Comparison of ENCODE assay signal across 8 cellular contexts in genomic region chr6:156886409-156886808, GRCh38.
DNase-seq lines count a peak whose midpoint lies in the region; ATAC-seq and TF ChIP-seq lines count a peak whose summit lies in the region.

No MANE protein-coding gene starts in this region.

- no TSS peak for BruUV-seq in OCI-LY7 (replicated peaks; lab: Mats Ljungman, UMichigan)

- H3K79me2 ChIP-seq in OCI-LY7 (ENCODE audit: insufficient read depth, low read depth, low read length), result peaks cover 96% of the 10 kb centered on the region

- H3K27ac ChIP-seq in OCI-LY7 (ENCODE audit: low read depth, low read length, poor library complexity, severe bottlenecking) (no peak overlapping the region), aorta (ENCODE audit: low read depth in 1 of 2, low read length in 2 of 2) (no peak overlapping the region)

- H3K4me1 ChIP-seq in OCI-LY7 (ENCODE audit: insufficient read depth, low read length, poor library complexity, severe bottlenecking) (peaks cover 54% of the 10 kb centered on the region), aorta (ENCODE audit: control insufficient read depth in 1 of 2, insufficient read depth in 2 of 2, low read length in 2 of 2) (peaks cover 6% of the 10 kb centered on the region in 2 donors)

- ATAC-seq in GM18502 (IDR thresholded peaks at IDR 0.05; ENCODE audit: poor library complexity, unreplicated experiment), result peak; percentile 83
- peak; percentile 55 for ATAC-seq in HG02610 (IDR thresholded peaks at IDR 0.05; ENCODE audit: unreplicated experiment)
- peak; percentile 33 for ATAC-seq in left lobe of liver
- ATAC-seq in aorta (ENCODE audit: low FRiP score), result no peak

- DNase-seq in OCI-LY7 (ENCODE audit: low spot score) (peak; percentile 60), left lobe of liver (ENCODE audit: low spot score) (no peak), EL (no peak), HK-2 (ENCODE audit: unreplicated experiment) (no peak), aorta (no peak)
- no peak for DNase-seq in central memory CD4-positive, alpha-beta T cell

- peak overlapping the region; percentile 32 for H3K4me3 ChIP-seq in OCI-LY7 (ENCODE audit: low read depth, low read length, poor library complexity, severe bottlenecking)
- H3K4me3 ChIP-seq in aorta (ENCODE audit: low read length in 2 of 2), result no peak overlapping the region

- H3K36me3 ChIP-seq in OCI-LY7 (ENCODE audit: insufficient read depth, low read length) (no peaks in the 10 kb centered on the region; the same call in 1 of the 2 replicates), aorta (ENCODE audit: control insufficient read depth in 1 of 2, insufficient read depth in 2 of 2, low read length in 1 of 2) (no peaks in the 10 kb centered on the region)

- WGBS in aorta, 2 donors, result 73 to 74% methylated on average over 8 of the region's 8 CpGs

- H4K20me1 ChIP-seq in OCI-LY7 (ENCODE audit: insufficient read depth, low read length), result peaks cover 17% of the 10 kb centered on the region; the same call in 1 of the 2 replicates

- H3K9me2 ChIP-seq in OCI-LY7 (ENCODE audit: insufficient read depth, low read length), result no peaks in the 10 kb centered on the region

- H2AFZ ChIP-seq in OCI-LY7 (ENCODE audit: low read length), result no peak overlapping the region

- POLR2A ChIA-PET in OCI-LY7 (lab: Charles Lee), result interaction anchor here (0.6 to 1.2 kb wide), 3 partner anchors 10 to 57 kb away, joined by 3 read pairs; no protein-coding TSS in a partner anchor

- CTCF ChIA-PET in OCI-LY7 (lab: Charles Lee; ENCODE audit: unreplicated experiment), result no interaction called here

- peak overlapping the region; percentile 79 for H3K4me2 ChIP-seq in OCI-LY7 (ENCODE audit: low read length)

- no peaks in the 10 kb centered on the region for H3K9me3 ChIP-seq in OCI-LY7 (ENCODE audit: low read length)
- no peaks in the 10 kb centered on the region for H3K9me3 ChIP-seq in aorta (ENCODE audit: control insufficient read depth, low read length)

- intact Hi-C loops in OCI-LY7 (cut with micrococcal nuclease; ENCODE audit: unreplicated experiment), result loop anchor here (10.0 kb wide), 1 partner anchor 102 kb away; no protein-coding TSS in a partner anchor
- intact Hi-C loops in aorta (cut with DNase I), result no loop called here

- no peak for TF ChIP-seq CTCF in OCI-LY7 (conservative IDR thresholded peaks at IDR 0.05; ENCODE audit: low read length)

- no peaks in the 10 kb centered on the region for H3K27me3 ChIP-seq in aorta (ENCODE audit: control insufficient read depth in 1 of 2, insufficient read depth in 2 of 2, low read length in 1 of 2)
